In genomic region chrX:42399632-42400024, GRCh38 we compare ENCODE assay signal across 19 cellular contexts.
A peak's percentile ranks its signal among the peaks of the same experiment; 100 is the strongest.
DNase-seq lines count a peak whose midpoint lies in the region; ATAC-seq and TF ChIP-seq lines count a peak whose summit lies in the region.
"Had no signal": no experiment of that assay in that cellular context is flagged by ENCODE, and none has a peak within 500 bp of the region (broad histone marks: within the 10 kb centered on the region; RNA-seq: fewer than 3 reads in every experiment).

No MANE protein-coding gene starts in this region.

- H3K4me3 Mint-ChIP-seq in stimulated activated naive CD8-positive, alpha-beta T cell treated with anti-CD3 and anti-CD28 coated beads, Interleukin-15, Interleukin-2, amounts not matched to agents 100 ng/mL and 50 ng/mL, for 24 hours: peak overlapping the region; percentile 27
- peak overlapping the region; percentile 31 for H3K4me3 Mint-ChIP-seq in T-helper 2 cell treated with Interferon-gamma antibody and Interleukin-4, amounts not matched to agents 5 μg/mL and 100 μg/mL, for 36 hours
- H3K4me3 Mint-ChIP-seq in effector memory CD8-positive, alpha-beta T cell: peak overlapping the region; percentile 65 to 78
- H3K4me3 Mint-ChIP-seq: activated naive CD4-positive, alpha-beta T cell treated with anti-CD3 and anti-CD28 coated beads for 36 hours; memory B cell; nephron had no signal

- no peak for ATAC-seq in stimulated activated naive CD8-positive, alpha-beta T cell treated with anti-CD3 and anti-CD28 coated beads, Interleukin-15, Interleukin-2, amounts not matched to agents 100 U/mL and 50 U/mL, for 24 hours
- peak; percentile 66 for ATAC-seq in effector memory CD8-positive, alpha-beta T cell (replicated peaks)
- ATAC-seq in GM18505 (IDR thresholded peaks at IDR 0.05; ENCODE audit: unreplicated experiment) (no peak), HG02973 (IDR thresholded peaks at IDR 0.05; ENCODE audit: unreplicated experiment) (no peak), HG02981 (IDR thresholded peaks at IDR 0.05; ENCODE audit: unreplicated experiment) (no peak)
- ATAC-seq: body of pancreas, K562, pancreas, right lobe of liver had no signal

- peak overlapping the region; percentile 64 for H3K27ac Mint-ChIP-seq in stimulated activated naive CD8-positive, alpha-beta T cell treated with anti-CD3 and anti-CD28 coated beads, Interleukin-15, Interleukin-2, amounts not matched to agents 100 ng/mL and 50 ng/mL, for 24 hours
- H3K27ac Mint-ChIP-seq in T-helper 2 cell treated with Interferon-gamma antibody and Interleukin-4, amounts not matched to agents 5 μg/mL and 100 μg/mL, for 36 hours: no peak overlapping the region
- H3K27ac Mint-ChIP-seq in effector memory CD8-positive, alpha-beta T cell: peak overlapping the region; percentile 66 to 90
- H3K27ac Mint-ChIP-seq: activated naive CD4-positive, alpha-beta T cell treated with anti-CD3 and anti-CD28 coated beads for 36 hours; memory B cell; nephron had no signal

- TF ChIP-seq POLR2A in GM18505 (IDR thresholded peaks at IDR 0.05; ENCODE audit: borderline replicate concordance, extremely low read depth, insufficient read depth, insufficient read length): no peak

- DNase-seq in stimulated activated naive CD8-positive, alpha-beta T cell treated with anti-CD3 and anti-CD28 coated beads, Interleukin-15, Interleukin-2, amounts not matched to agents 100 U/mL and 50 U/mL, for 24 hours: no peak
- no peak for DNase-seq in T-helper 2 cell treated with Interferon-gamma antibody and Interleukin-4, amounts not matched to agents 5 μg/mL and 100 μg/mL, for 36 hours (ENCODE audit: low spot score)
- DNase-seq in effector memory CD8-positive, alpha-beta T cell: no peak
- no peak for DNase-seq in stimulated activated naive CD4-positive, alpha-beta T cell treated with Interleukin-2 at 50 U/mL for 16 hours (lab: John Stamatoyannopoulos, UW)
- DNase-seq: NCI-H1092 treated with DMSO at 0.1 percent for 48 hours, NCI-H2107, NCI-H524 treated with DMSO at 0.1 percent for 48 hours, pancreas, right lobe of liver, tibial artery had no signal

- no peaks in the 10 kb centered on the region for H3K9me3 Mint-ChIP-seq in stimulated activated naive CD8-positive, alpha-beta T cell treated with anti-CD3 and anti-CD28 coated beads, Interleukin-15, Interleukin-2, amounts not matched to agents 100 ng/mL and 50 ng/mL, for 24 hours
- no peaks in the 10 kb centered on the region for H3K9me3 Mint-ChIP-seq in T-helper 2 cell treated with Interferon-gamma antibody and Interleukin-4, amounts not matched to agents 5 μg/mL and 100 μg/mL, for 36 hours
- H3K9me3 Mint-ChIP-seq in effector memory CD8-positive, alpha-beta T cell: no peaks in the 10 kb centered on the region
- H3K9me3 Mint-ChIP-seq: activated naive CD4-positive, alpha-beta T cell treated with anti-CD3 and anti-CD28 coated beads for 36 hours had no signal

- peaks cover 17% of the 10 kb centered on the region for H3K4me1 Mint-ChIP-seq in stimulated activated naive CD8-positive, alpha-beta T cell treated with anti-CD3 and anti-CD28 coated beads, Interleukin-15, Interleukin-2, amounts not matched to agents 100 ng/mL and 50 ng/mL, for 24 hours (ENCODE audit: low read depth)
- H3K4me1 Mint-ChIP-seq in T-helper 2 cell treated with Interferon-gamma antibody and Interleukin-4, amounts not matched to agents 5 μg/mL and 100 μg/mL, for 36 hours (ENCODE audit: low read depth): peaks cover 11% of the 10 kb centered on the region
- peaks cover 17 to 24% of the 10 kb centered on the region in 2 donors for H3K4me1 Mint-ChIP-seq in effector memory CD8-positive, alpha-beta T cell (ENCODE audit: low read depth in 2 of 2)

- no peaks in the 10 kb centered on the region for H3K27me3 Mint-ChIP-seq in stimulated activated naive CD8-positive, alpha-beta T cell treated with anti-CD3 and anti-CD28 coated beads, Interleukin-15, Interleukin-2, amounts not matched to agents 100 ng/mL and 50 ng/mL, for 24 hours
- H3K27me3 Mint-ChIP-seq in T-helper 2 cell treated with Interferon-gamma antibody and Interleukin-4, amounts not matched to agents 5 μg/mL and 100 μg/mL, for 36 hours (ENCODE audit: low read depth): no peaks in the 10 kb centered on the region
- H3K27me3 Mint-ChIP-seq in effector memory CD8-positive, alpha-beta T cell: no peaks in the 10 kb centered on the region
- H3K27me3 Mint-ChIP-seq: memory B cell had no signal

- H3K36me3 Mint-ChIP-seq in stimulated activated naive CD8-positive, alpha-beta T cell treated with anti-CD3 and anti-CD28 coated beads, Interleukin-15, Interleukin-2, amounts not matched to agents 100 ng/mL and 50 ng/mL, for 24 hours (ENCODE audit: low read depth): no peaks in the 10 kb centered on the region
- no peaks in the 10 kb centered on the region for H3K36me3 Mint-ChIP-seq in T-helper 2 cell treated with Interferon-gamma antibody and Interleukin-4, amounts not matched to agents 5 μg/mL and 100 μg/mL, for 36 hours (ENCODE audit: low read depth)
- H3K36me3 Mint-ChIP-seq in effector memory CD8-positive, alpha-beta T cell (ENCODE audit: insufficient read depth): no peaks in the 10 kb centered on the region
- H3K36me3 Mint-ChIP-seq: memory B cell had no signal
